20 cellular contexts compared by ENCODE assay signal in the genomic region with DNA sequence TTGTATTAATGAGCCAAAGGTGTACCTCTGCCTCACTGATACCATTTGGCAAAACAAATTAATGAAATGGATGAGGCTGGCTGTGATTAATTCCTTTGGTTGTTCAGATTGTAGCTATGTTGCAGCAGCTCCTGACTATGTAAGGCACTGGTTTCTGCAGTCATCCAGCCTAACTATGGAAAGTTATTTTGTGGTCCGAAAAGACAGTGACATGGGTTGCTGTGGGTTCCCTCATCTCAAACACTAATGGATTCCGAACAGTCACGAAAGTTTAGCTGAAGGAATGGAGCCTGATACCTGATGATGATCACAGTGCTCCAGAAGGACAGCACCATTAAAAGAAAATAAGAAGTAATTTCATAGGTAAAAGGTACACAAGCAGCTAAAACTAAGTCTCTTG. TPM values are rescaled to one million over a fixed set of nuclear protein-coding genes. Genes with fewer than 3 reads are reported as not detected.
A peak's percentile ranks its signal among the peaks of the same experiment; 100 is the strongest.
DNase-seq lines count a peak whose midpoint lies in the region; ATAC-seq and TF ChIP-seq lines count a peak whose summit lies in the region.
"Had no signal": no experiment of that assay in that cellular context is flagged by ENCODE, and none has a peak within 500 bp of the region (broad histone marks: within the 10 kb centered on the region; RNA-seq: fewer than 3 reads in every experiment).

No MANE protein-coding gene starts in this region.

- intact Hi-C loops in left ventricle myocardium inferior (cut with micrococcal nuclease), result no loop called here
- intact Hi-C loops in Right ventricle myocardium inferior (cut with DNase I), result no loop called here

- H3K4me1 ChIP-seq in left ventricle myocardium inferior, result peaks cover 89% of the 10 kb centered on the region
- H3K4me1 ChIP-seq: A549 had no signal

- TF ChIP-seq CTCF in left ventricle myocardium inferior (IDR thresholded peaks at IDR 0.05; ENCODE audit: borderline replicate concordance) (no peak), WTC11 (IDR thresholded peaks at IDR 0.05) (no peak)

- CTCF ChIA-PET in WTC11 (lab: Charles Lee), result interaction anchor here (0.8 kb wide), 1 partner anchor 110 kb away, joined by 4 read pairs; no protein-coding TSS in a partner anchor

- H3K9me3 ChIP-seq in left ventricle myocardium inferior (replicated peaks), result no peaks in the 10 kb centered on the region
- H3K9me3 ChIP-seq: A549, BLaER1 had no signal

- POLR2A ChIA-PET in WTC11 (lab: Charles Lee), result no interaction called here

- peak overlapping the region; percentile 19 for H3K27ac ChIP-seq in left ventricle myocardium inferior (replicated peaks)
- H3K27ac ChIP-seq: A549, BLaER1, HL-60 had no signal

- H3K27ac Mint-ChIP-seq in WTC11 (peak overlapping the region; percentile 63; the same call in 1 of the 2 replicates), memory B cell (peak overlapping the region; percentile 79)
- H3K27ac Mint-ChIP-seq: GM23338 had no signal

- H3K36me3 ChIP-seq in left ventricle myocardium inferior, result no peaks in the 10 kb centered on the region

- H3K4me3 Mint-ChIP-seq in WTC11, result no peak overlapping the region
- H3K4me3 Mint-ChIP-seq in memory B cell, result no peak overlapping the region
- H3K4me3 Mint-ChIP-seq: CD4-positive, alpha-beta memory T cell; GM23338 had no signal

- no peak for ATAC-seq in Right ventricle myocardium inferior
- ATAC-seq in WTC11, result no peak
- ATAC-seq in memory B cell (ENCODE audit: low read depth), result no peak
- ATAC-seq: A549, GM23338 had no signal

- H3K27me3 ChIP-seq in left ventricle myocardium inferior (ENCODE audit: low read depth), result no peaks in the 10 kb centered on the region
- H3K27me3 ChIP-seq: BLaER1 had no signal

- H3K27me3 Mint-ChIP-seq in WTC11 (ENCODE audit: low read depth) (no peaks in the 10 kb centered on the region), memory B cell (no peaks in the 10 kb centered on the region)
- H3K27me3 Mint-ChIP-seq: CD4-positive, alpha-beta memory T cell; IgD-negative memory B cell had no signal

- no peak for DNase-seq in left ventricle myocardium inferior
- DNase-seq in Right ventricle myocardium inferior (ENCODE audit: missing footprints), result no peak
- DNase-seq in WTC11 (ENCODE audit: low spot score), result no peak
- DNase-seq in memory B cell (ENCODE audit: low spot score in 2 of 2), result no peak
- DNase-seq in NCI-H446 (lab: John Stamatoyannopoulos, UW), result no peak
- DNase-seq in germinal center (ENCODE audit: low spot score), result no peak
- no peak for DNase-seq in dedifferentiated amniotic fluid mesenchymal stem cell (ENCODE audit: extremely low spot score)
- DNase-seq: Calu3; CD4-positive, alpha-beta memory T cell; DMS53; HCEC 1CT; Karpas-422; NCI-H1417 treated with DMSO at 0.1 percent for 48 hours; NCI-H2081 treated with DMSO at 0.1 percent for 48 hours; Right ventricle myocardium superior had no signal

- H3K9me3 Mint-ChIP-seq in WTC11, result no peaks in the 10 kb centered on the region
- no peaks in the 10 kb centered on the region for H3K9me3 Mint-ChIP-seq in memory B cell
- H3K9me3 Mint-ChIP-seq: CD4-positive, alpha-beta memory T cell; GM23338; IgD-negative memory B cell had no signal

- H3K4me3 ChIP-seq in left ventricle myocardium inferior, result no peak overlapping the region
- H3K4me3 ChIP-seq: A549, BLaER1, GM23338 had no signal

- no peaks in the 10 kb centered on the region; the same call in 1 of the 2 replicates for H3K36me3 Mint-ChIP-seq in WTC11
- peaks cover 12% of the 10 kb centered on the region for H3K36me3 Mint-ChIP-seq in memory B cell

- H3K4me1 Mint-ChIP-seq in WTC11 (peaks cover 42% of the 10 kb centered on the region), memory B cell (peaks cover 43% of the 10 kb centered on the region)

TF ChIP-seq in WTC11, 78 proteins besides CTCF, POLR2A, EP300 and RAD21:
- TF ChIP-seq CBFB (CRISPR knock-in tag; IDR thresholded peaks at IDR 0.05; ENCODE audit: low read depth), result no peak
- TF ChIP-seq, protein P1, sequence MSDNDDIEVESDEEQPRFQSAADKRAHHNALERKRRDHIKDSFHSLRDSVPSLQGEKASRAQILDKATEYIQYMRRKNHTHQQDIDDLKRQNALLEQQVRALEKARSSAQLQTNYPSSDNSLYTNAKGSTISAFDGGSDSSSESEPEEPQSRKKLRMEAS (CRISPR knock-in tag; IDR thresholded peaks at IDR 0.05), result no peak
- TF ChIP-seq RELA (CRISPR knock-in tag; IDR thresholded peaks at IDR 0.05; ENCODE audit: borderline replicate concordance), result no peak
- TF ChIP-seq, protein P2, sequence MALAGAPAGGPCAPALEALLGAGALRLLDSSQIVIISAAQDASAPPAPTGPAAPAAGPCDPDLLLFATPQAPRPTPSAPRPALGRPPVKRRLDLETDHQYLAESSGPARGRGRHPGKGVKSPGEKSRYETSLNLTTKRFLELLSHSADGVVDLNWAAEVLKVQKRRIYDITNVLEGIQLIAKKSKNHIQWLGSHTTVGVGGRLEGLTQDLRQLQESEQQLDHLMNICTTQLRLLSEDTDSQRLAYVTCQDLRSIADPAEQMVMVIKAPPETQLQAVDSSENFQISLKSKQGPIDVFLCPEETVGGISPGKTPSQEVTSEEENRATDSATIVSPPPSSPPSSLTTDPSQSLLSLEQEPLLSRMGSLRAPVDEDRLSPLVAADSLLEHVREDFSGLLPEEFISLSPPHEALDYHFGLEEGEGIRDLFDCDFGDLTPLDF (CRISPR knock-in tag; IDR thresholded peaks at IDR 0.05), result no peak
- TF ChIP-seq MYBL2 (CRISPR knock-in tag; IDR thresholded peaks at IDR 0.05), result no peak
- no peak for TF ChIP-seq OVOL2 (CRISPR knock-in tag; IDR thresholded peaks at IDR 0.05; ENCODE audit: borderline replicate concordance)
- no peak for TF ChIP-seq TEAD1 (CRISPR knock-in tag; IDR thresholded peaks at IDR 0.05)

RNA-seq across cellular contexts. Expression of gene WASF2, which starts 42.6 kb away (rescaled TPM):
- total RNA-seq in left ventricle myocardium inferior, result 51.2 TPM
- 57.3 TPM for total RNA-seq in Right ventricle myocardium inferior
- total RNA-seq in WTC11 (2021), result 90.1 to 104 TPM (median 92.8 TPM) in 3 replicates

RNA-seq across cellular contexts. Expression of gene GPR3, which starts 55.0 kb away (rescaled TPM):
- total RNA-seq in left ventricle myocardium inferior (0.16 TPM), Right ventricle myocardium inferior (not detected), WTC11 (2021) (7.8 to 12.4 TPM (median 7.8 TPM) in 3 replicates)
- total RNA-seq: CD4-positive, alpha-beta memory T cell had no signal
